ENCODE assay signal across 10 cellular contexts in the genomic region with DNA sequence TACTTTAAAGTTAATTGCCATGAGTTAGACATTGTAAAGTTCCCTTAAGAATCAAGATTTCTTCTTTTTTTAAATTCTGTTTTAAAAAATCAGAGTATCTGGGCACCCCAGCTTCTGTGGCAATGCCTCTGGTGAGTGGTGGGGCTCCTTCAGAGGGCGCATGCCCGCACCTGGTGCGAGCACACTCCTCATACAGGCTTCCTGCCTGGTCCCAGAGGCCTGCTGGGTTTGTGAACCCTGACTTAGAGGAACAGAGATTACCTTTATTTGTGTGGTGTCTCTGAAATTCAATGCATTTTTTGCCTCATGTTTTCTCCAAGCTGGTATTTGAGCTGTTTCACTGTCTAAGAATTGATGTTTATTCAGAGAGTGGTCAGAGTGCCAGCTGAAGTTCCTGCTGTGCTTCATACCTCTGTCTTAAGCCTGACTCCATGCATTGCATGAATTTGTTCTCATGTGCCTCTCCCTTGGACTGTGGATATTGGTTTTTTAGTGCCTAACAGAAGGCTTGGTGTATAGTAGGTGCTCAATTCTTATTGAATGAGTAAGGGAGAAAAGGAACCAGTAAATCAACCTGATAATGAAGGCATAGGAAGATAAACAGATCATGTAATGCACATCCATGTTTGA. TPM values are rescaled to one million over a fixed set of nuclear protein-coding genes. Genes with fewer than 3 reads are reported as not detected.
DNase-seq lines count a peak whose midpoint lies in the region; ATAC-seq, FAIRE-seq and TF ChIP-seq lines count a peak whose summit lies in the region.
"Had no signal": no experiment of that assay in that cellular context is flagged by ENCODE, and none has a peak within 500 bp of the region (broad histone marks: within the 10 kb centered on the region; RNA-seq: fewer than 3 reads in every experiment).

No MANE protein-coding gene starts in this region.

- H3K36me3 ChIP-seq in small intestine (ENCODE audit: control insufficient read depth in 2 of 2, insufficient read depth in 2 of 2, low read length in 2 of 2) (no peaks in the 10 kb centered on the region), suprapubic skin (no peaks in the 10 kb centered on the region)

- no peak overlapping the region for H3K4me3 ChIP-seq in small intestine (ENCODE audit: low read depth in 1 of 2, low read length in 2 of 2)
- no peak overlapping the region for H3K4me3 ChIP-seq in suprapubic skin
- H3K4me3 ChIP-seq: PC-9 had no signal

- peak overlapping the region; percentile 1 to 65 for H3K27ac ChIP-seq in small intestine (ENCODE audit: low read depth in 1 of 2, low read length in 1 of 2)
- no peak overlapping the region for H3K27ac ChIP-seq in suprapubic skin
- H3K27ac ChIP-seq: PC-9 had no signal

- peaks cover 2% of the 10 kb centered on the region for H3K36me3 Mint-ChIP-seq in activated CD4-positive, alpha-beta T cell treated with anti-CD3 and anti-CD28 coated beads for 36 hours (ENCODE audit: low read depth)

- no peak overlapping the region for H3K4me3 Mint-ChIP-seq in activated CD4-positive, alpha-beta T cell treated with anti-CD3 and anti-CD28 coated beads for 36 hours

- H3K4me1 ChIP-seq in small intestine (ENCODE audit: control insufficient read depth in 2 of 2, insufficient read depth in 1 of 2, low read depth in 1 of 2, low read length in 1 of 2) = peaks cover 2 to 4% of the 10 kb centered on the region in 2 donors
- peaks cover 31% of the 10 kb centered on the region for H3K4me1 ChIP-seq in suprapubic skin

- 31 to 77% (median 45%) methylated on average over 3 of the region's 3 CpGs for WGBS in small intestine, 3 donors
- WGBS in suprapubic skin = 88% methylated on average over 3 of the region's 3 CpGs

- peaks cover 2% of the 10 kb centered on the region for H3K27me3 Mint-ChIP-seq in activated CD4-positive, alpha-beta T cell treated with anti-CD3 and anti-CD28 coated beads for 36 hours

- CTCF ChIA-PET in activated CD4-positive, alpha-beta T cell treated with anti-CD3 and anti-CD28 coated beads for 36 hours (lab: Charles Lee) = interaction anchor here (0.6 kb wide), 1 partner anchor 81 kb away, joined by 3 read pairs; no protein-coding TSS in a partner anchor

- no peak for FAIRE-seq in small intestine (lab: Jason Lieb, UNC)

- H3K9me3 ChIP-seq in small intestine (ENCODE audit: control insufficient read depth, low read depth) = no peaks in the 10 kb centered on the region
- H3K9me3 ChIP-seq in suprapubic skin = no peaks in the 10 kb centered on the region

- H3K27me3 ChIP-seq in small intestine (ENCODE audit: control insufficient read depth in 2 of 2, insufficient read depth in 2 of 2, low read length in 2 of 2) (no peaks in the 10 kb centered on the region), suprapubic skin (no peaks in the 10 kb centered on the region)

- TF ChIP-seq EP300 in suprapubic skin (IDR thresholded peaks at IDR 0.05) = no peak

- peaks cover 14% of the 10 kb centered on the region for H3K4me1 Mint-ChIP-seq in activated CD4-positive, alpha-beta T cell treated with anti-CD3 and anti-CD28 coated beads for 36 hours

- peak; percentile 67 for ATAC-seq in GM19328 (IDR thresholded peaks at IDR 0.05; ENCODE audit: unreplicated experiment)
- peak; percentile 59 for ATAC-seq in HG03039 (IDR thresholded peaks at IDR 0.05; ENCODE audit: unreplicated experiment)
- no peak for ATAC-seq in activated CD4-positive, alpha-beta T cell treated with anti-CD3 and anti-CD28 coated beads for 36 hours
- ATAC-seq: sciatic nerve had no signal

- DNase-seq in amniotic epithelial cell (ENCODE audit: low read depth) (peak; percentile 42), small intestine (peak; percentile 26), HUDEP-2 (lab: John Stamatoyannopoulos, UW; ENCODE audit: unreplicated experiment in 76 of 76) (no peak), GOT3 (lab: John Stamatoyannopoulos, UW) (no peak), suprapubic skin (ENCODE audit: low spot score in 2 of 2) (no peak)
- DNase-seq in activated CD4-positive, alpha-beta T cell treated with anti-CD3 and anti-CD28 coated beads for 36 hours = no peak
- DNase-seq: PC-9 had no signal

- H3K27ac Mint-ChIP-seq in activated CD4-positive, alpha-beta T cell treated with anti-CD3 and anti-CD28 coated beads for 36 hours = no peak overlapping the region

- no peaks in the 10 kb centered on the region for H3K9me3 Mint-ChIP-seq in activated CD4-positive, alpha-beta T cell treated with anti-CD3 and anti-CD28 coated beads for 36 hours (ENCODE audit: low read depth)

- intact Hi-C loops in activated CD4-positive, alpha-beta T cell treated with anti-CD3 and anti-CD28 coated beads for 36 hours (cut with DNase I, micrococcal nuclease) = no loop called here

- no peak for TF ChIP-seq POLR2A in suprapubic skin (IDR thresholded peaks at IDR 0.05)

- no peak for TF ChIP-seq CTCF in suprapubic skin (IDR thresholded peaks at IDR 0.05)

- POLR2A ChIA-PET in activated CD4-positive, alpha-beta T cell treated with anti-CD3 and anti-CD28 coated beads for 36 hours (lab: Charles Lee) = no interaction called here

RNA-seq across cellular contexts. Expression of a gene that starts 28.9 kb away (rescaled TPM):
- 1 to 10 TPM; 3.2 to 5.4 (median 5.3) TPM for polyA plus RNA-seq in small intestine
- total RNA-seq in activated CD4-positive, alpha-beta T cell treated with anti-CD3 and anti-CD28 coated beads for 36 hours = 1 to 10 TPM; 6.8 to 8.5 TPM
- 10 to 100 TPM; 28.1 to 56.6 (median 37.1) TPM for total RNA-seq in suprapubic skin

Comparison
In these comparisons a context has a peak if more than half of its experiments do, and no peak if none do; other contexts are left out.
1. DNase-seq: peak in amniotic epithelial cell (single experiment) and small intestine (single experiment); none in HUDEP-2 (0 of 76), GOT3 (single experiment), activated CD4-positive, alpha-beta T cell treated with anti-CD3 and anti-CD28 coated beads for 36 hours (single experiment) and suprapubic skin (0 of 2).